13 cellular contexts compared by ENCODE assay signal in the genomic region with DNA sequence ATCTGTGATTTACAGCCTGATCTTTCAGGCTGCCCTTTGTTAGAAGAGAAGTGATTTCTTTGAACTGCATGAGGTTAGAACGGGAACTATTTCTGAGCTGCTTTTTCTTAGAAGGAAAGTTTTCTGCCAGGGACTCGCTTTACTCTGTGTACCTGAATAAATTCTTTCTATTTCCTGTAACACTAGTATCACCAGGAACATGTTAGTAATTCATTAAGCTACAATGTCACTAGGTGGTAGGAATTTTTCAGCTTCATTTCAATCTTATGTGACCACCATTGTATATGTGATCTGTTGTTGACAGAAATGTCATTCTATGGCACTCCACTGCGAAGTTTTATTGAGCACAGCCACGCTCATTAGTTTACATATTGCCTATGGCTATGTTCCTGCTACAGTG.
"Had no signal": no experiment of that assay in that cellular context is flagged by ENCODE, and none has a peak within 500 bp of the region (broad histone marks: within the 10 kb centered on the region; RNA-seq: fewer than 3 reads in every experiment).

No MANE protein-coding gene starts in this region.

- ATAC-seq: activated CD4-positive, CD25-positive, alpha-beta regulatory T cell treated with anti-CD3 and anti-CD28 coated beads, Interleukin-2, amount 50 U/mL, for 24 hours; esophagus mucosa; left lung; natural killer cell treated with Interleukin-12 subunit alpha and Interleukin-12 subunit beta and Interleukin-15 and Interleukin-18, amount 100 ng/mL, for 72 hours; stimulated activated naive B cell treated with anti-CD40 and anti-IgM and Interleukin-4, amounts not matched to agents 10 μg/mL and 1 μg/mL and 100 μg/mL, for 72 hours; T-cell had no signal

- H3K4me3 ChIP-seq: left lung, thyroid gland had no signal

- DNase-seq: activated naive CD4-positive, alpha-beta T cell treated with Interleukin-2 at 50 U/mL for 16 hours; aorta; islet precursor cell; left lung; mammary epithelial cell; stimulated activated CD4-positive, alpha-beta T cell treated with anti-CD3 and anti-CD28 coated beads, Interleukin-2, amount 100 ng/mL, for 48 hours; stimulated activated naive B cell treated with anti-CD40 and anti-IgM and Interleukin-4, amounts not matched to agents 10 μg/mL and 1 μg/mL and 100 μg/mL, for 72 hours; T-cell; T-helper 9 cell; thyroid gland had no signal

- H3K4me3 Mint-ChIP-seq: natural killer cell treated with Interleukin-12 subunit alpha and Interleukin-12 subunit beta and Interleukin-15 and Interleukin-18, amount 100 ng/mL, for 72 hours; stimulated activated naive B cell treated with anti-CD40 and anti-IgM and Interleukin-4, amounts not matched to agents 10 μg/mL and 1 μg/mL and 100 μg/mL, for 72 hours; T-cell had no signal

- H3K4me1 ChIP-seq: left lung, thyroid gland had no signal

- H3K27me3 ChIP-seq: left lung, thyroid gland had no signal

- H3K36me3 ChIP-seq: left lung, thyroid gland had no signal

- H3K27ac Mint-ChIP-seq: natural killer cell treated with Interleukin-12 subunit alpha and Interleukin-12 subunit beta and Interleukin-15 and Interleukin-18, amount 100 ng/mL, for 72 hours; stimulated activated naive B cell treated with anti-CD40 and anti-IgM and Interleukin-4, amounts not matched to agents 10 μg/mL and 1 μg/mL and 100 μg/mL, for 72 hours; T-cell had no signal

- H3K4me1 Mint-ChIP-seq: stimulated activated naive B cell treated with anti-CD40 and anti-IgM and Interleukin-4, amounts not matched to agents 10 μg/mL and 1 μg/mL and 100 μg/mL, for 72 hours; T-cell had no signal

- H3K27ac ChIP-seq: left lung, thyroid gland had no signal

- H3K36me3 Mint-ChIP-seq: natural killer cell treated with Interleukin-12 subunit alpha and Interleukin-12 subunit beta and Interleukin-15 and Interleukin-18, amount 100 ng/mL, for 72 hours; stimulated activated naive B cell treated with anti-CD40 and anti-IgM and Interleukin-4, amounts not matched to agents 10 μg/mL and 1 μg/mL and 100 μg/mL, for 72 hours; T-cell had no signal

- H3K9me3 ChIP-seq: left lung, thyroid gland had no signal

- H3K9me3 Mint-ChIP-seq: natural killer cell treated with Interleukin-12 subunit alpha and Interleukin-12 subunit beta and Interleukin-15 and Interleukin-18, amount 100 ng/mL, for 72 hours; stimulated activated naive B cell treated with anti-CD40 and anti-IgM and Interleukin-4, amounts not matched to agents 10 μg/mL and 1 μg/mL and 100 μg/mL, for 72 hours; T-cell had no signal

- H3K27me3 Mint-ChIP-seq: natural killer cell treated with Interleukin-12 subunit alpha and Interleukin-12 subunit beta and Interleukin-15 and Interleukin-18, amount 100 ng/mL, for 72 hours; stimulated activated naive B cell treated with anti-CD40 and anti-IgM and Interleukin-4, amounts not matched to agents 10 μg/mL and 1 μg/mL and 100 μg/mL, for 72 hours; T-cell had no signal
